Comparison of ENCODE assay signal across 23 cellular contexts in genomic region chr13:59012731-59013130, GRCh38.
"Had no signal": no experiment of that assay in that cellular context is flagged by ENCODE, and none has a peak within 500 bp of the region (broad histone marks: within the 10 kb centered on the region; RNA-seq: fewer than 3 reads in every experiment).

No MANE protein-coding gene starts in this region.

- H3K36me3 ChIP-seq: left lung, right atrium auricular region, tibial nerve, uterus had no signal

- H3K27me3 Mint-ChIP-seq: activated B cell treated with CpG ODN at 0.5 μM for 24 hours; activated CD4-positive, alpha-beta T cell treated with anti-CD3 and anti-CD28 coated beads, Interleukin-2, amount 10 ng/mL, durations not matched to agents 24 days and 14 days; naive thymus-derived CD4-positive, alpha-beta T cell had no signal

- H3K4me3 Mint-ChIP-seq: activated B cell treated with CpG ODN at 0.5 μM for 24 hours; activated CD4-positive, alpha-beta T cell treated with anti-CD3 and anti-CD28 coated beads, Interleukin-2, amount 10 ng/mL, durations not matched to agents 24 days and 14 days; activated CD8-positive, alpha-beta T cell treated with anti-CD3 and anti-CD28 coated beads, Interleukin-2, amount 10 ng/mL, durations not matched to agents 7 days and 5 days; naive thymus-derived CD4-positive, alpha-beta T cell had no signal

- H3K4me3 ChIP-seq: left lung, mucosa of descending colon, right atrium auricular region, skin epidermis, tibial nerve, uterus had no signal

- H3K27ac Mint-ChIP-seq: activated B cell treated with CpG ODN at 0.5 μM for 24 hours; activated CD4-positive, alpha-beta T cell treated with anti-CD3 and anti-CD28 coated beads, Interleukin-2, amount 10 ng/mL, durations not matched to agents 24 days and 14 days; activated CD8-positive, alpha-beta T cell treated with anti-CD3 and anti-CD28 coated beads, Interleukin-2, amount 10 ng/mL, durations not matched to agents 7 days and 5 days; naive thymus-derived CD4-positive, alpha-beta T cell had no signal

- H3K9me3 Mint-ChIP-seq: activated B cell treated with CpG ODN at 0.5 μM for 24 hours; activated CD4-positive, alpha-beta T cell treated with anti-CD3 and anti-CD28 coated beads, Interleukin-2, amount 10 ng/mL, durations not matched to agents 24 days and 14 days had no signal

- H3K4me1 Mint-ChIP-seq: activated B cell treated with CpG ODN at 0.5 μM for 24 hours; activated CD4-positive, alpha-beta T cell treated with anti-CD3 and anti-CD28 coated beads, Interleukin-2, amount 10 ng/mL, durations not matched to agents 24 days and 14 days; naive thymus-derived CD4-positive, alpha-beta T cell had no signal

- H3K9me3 ChIP-seq: left lung, right atrium auricular region, tibial nerve, uterus had no signal

- H3K36me3 Mint-ChIP-seq: naive thymus-derived CD4-positive, alpha-beta T cell had no signal

- H3K4me1 ChIP-seq: left lung, tibial nerve, uterus had no signal

- H3K27me3 ChIP-seq: left lung, right atrium auricular region, tibial nerve, uterus had no signal

- DNase-seq: activated B cell treated with CpG ODN at 0.5 μM for 24 hours; activated CD4-positive, alpha-beta T cell treated with anti-CD3 and anti-CD28 coated beads, Interleukin-2, amount 10 ng/mL, durations not matched to agents 24 days and 14 days; activated CD8-positive, alpha-beta memory T cell treated with anti-CD3 and anti-CD28 coated beads, Interleukin-2, amount 50 U/mL, for 48 hours; activated CD8-positive, alpha-beta T cell treated with anti-CD3 and anti-CD28 coated beads, Interleukin-2, amount 10 ng/mL, durations not matched to agents 7 days and 5 days; aorta; cortex of kidney; effector CD4-positive, alpha-beta T cell; foreskin fibroblast; glutamatergic neuron; hypothalamus; left lung; mammary epithelial cell; mucosa of descending colon; naive thymus-derived CD4-positive, alpha-beta T cell; occipital lobe; stimulated activated CD4-positive, alpha-beta T cell treated with anti-CD3 and anti-CD28 coated beads, Interleukin-4, amount 100 ng/mL, for 24 hours; stimulated activated naive CD4-positive, alpha-beta T cell treated with Interleukin-2 at 50 U/mL for 16 hours; substantia nigra; T-helper 2 cell; uterus had no signal

- ATAC-seq: activated CD8-positive, alpha-beta T cell treated with anti-CD3 and anti-CD28 coated beads, Interleukin-2, amount 10 ng/mL, durations not matched to agents 7 days and 5 days; left lung; mucosa of descending colon; naive thymus-derived CD4-positive, alpha-beta T cell had no signal

- H3K27ac ChIP-seq: left lung, right atrium auricular region, skin epidermis, tibial nerve, uterus had no signal
